In the genomic region with DNA sequence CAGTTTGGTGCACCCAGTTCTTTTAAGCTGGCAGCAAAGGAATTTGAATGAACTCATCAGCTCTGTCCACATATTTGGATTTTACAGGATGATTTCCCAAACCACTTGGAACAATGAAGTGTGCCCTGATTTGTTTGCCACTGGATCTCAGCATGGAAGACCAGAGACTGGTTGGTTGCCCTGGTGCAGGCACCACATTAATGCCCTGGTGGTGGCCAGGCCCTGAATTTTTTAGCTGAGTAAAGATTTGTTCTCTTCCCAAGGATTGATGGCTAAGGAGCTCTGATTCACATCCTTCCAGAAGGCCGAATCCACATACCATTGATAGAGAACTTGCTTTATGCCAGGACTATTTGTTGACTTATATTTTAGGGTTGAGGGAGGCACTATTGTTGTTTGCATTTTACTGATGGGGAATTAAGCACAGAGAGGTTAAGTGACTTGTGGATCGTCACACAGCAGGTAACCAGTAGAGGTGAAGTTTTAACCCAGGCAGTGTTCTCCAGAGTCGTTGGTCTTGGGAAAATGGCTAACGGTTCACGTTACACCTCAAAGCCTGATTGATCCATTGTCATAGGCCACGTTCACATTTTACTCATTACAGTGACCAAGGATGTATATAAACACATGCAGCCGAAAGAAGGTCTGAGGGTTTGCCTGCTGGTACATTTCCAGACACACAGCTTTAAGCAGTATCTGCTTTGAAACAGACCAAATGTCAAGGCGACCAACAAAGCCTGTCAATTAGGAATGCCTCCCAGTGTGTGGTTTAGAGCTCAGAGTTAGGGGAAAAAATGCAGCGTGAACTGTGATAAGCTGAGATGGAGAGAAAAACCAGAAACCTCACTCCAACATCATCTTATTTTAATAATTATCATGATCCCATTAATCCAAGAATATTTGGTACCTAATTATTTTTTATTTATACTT, we compare ENCODE assay signal across 16 cellular contexts.
"Had no signal": no experiment of that assay in that cellular context is flagged by ENCODE, and none has a peak within 500 bp of the region (broad histone marks: within the 10 kb centered on the region; RNA-seq: fewer than 3 reads in every experiment).

No MANE protein-coding gene starts in this region.

- H3K4me1 ChIP-seq: left ventricle myocardium inferior, tibial artery had no signal

- H3K4me3 ChIP-seq: left ventricle myocardium inferior, spleen, tibial artery had no signal

- H3K27me3 ChIP-seq: spleen, tibial artery had no signal

- DNase-seq: activated B cell treated with CpG ODN at 0.5 μM for 24 hours; activated CD4-positive, alpha-beta T cell treated with anti-CD3 and anti-CD28 coated beads for 4 hours; activated CD4-positive, alpha-beta T cell treated with anti-CD3 and anti-CD28 coated beads, Interleukin-2, amount 50 U/mL, for 48 hours; activated naive CD4-positive, alpha-beta T cell treated with Interleukin-2 at 50 U/mL for 16 hours; activated naive CD8-positive, alpha-beta T cell treated with anti-CD3 and anti-CD28 coated beads for 36 hours; activated T-cell treated with anti-CD3 and anti-CD28 coated beads, Interleukin-2, amount 50 U/mL, for 48 hours; effector CD4-positive, alpha-beta T cell; erythroblast; glutamatergic neuron; hippocampal formation; left ventricle myocardium inferior; midbrain; natural killer cell; retina; spleen; tibial artery had no signal

- H3K36me3 ChIP-seq: left ventricle myocardium inferior, spleen, tibial artery had no signal

- H3K27ac ChIP-seq: left ventricle myocardium inferior, tibial artery had no signal

- ATAC-seq: natural killer cell had no signal
